8 cellular contexts compared by ENCODE assay signal in the genomic region with DNA sequence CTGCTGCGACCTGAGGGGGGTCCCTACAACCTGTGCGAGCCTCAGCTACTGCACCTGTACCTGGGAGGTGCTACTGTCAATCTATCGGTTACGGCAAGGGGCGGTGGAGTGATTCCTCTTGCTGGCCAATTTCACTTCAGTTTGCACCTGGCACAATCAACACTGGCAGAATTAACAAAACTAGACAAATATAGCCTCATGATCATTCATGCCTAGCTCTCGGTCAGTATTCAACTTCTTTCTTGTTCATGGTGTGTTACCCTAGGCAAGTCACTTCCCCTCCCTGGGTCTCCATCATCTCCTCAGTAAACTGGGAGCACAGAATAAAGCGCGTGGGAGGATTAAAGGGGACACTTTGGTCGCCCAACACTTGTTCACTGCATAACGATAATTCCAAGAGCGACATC. TPM values are rescaled to one million over a fixed set of nuclear protein-coding genes. Genes with fewer than 3 reads are reported as not detected.
DNase-seq lines count a peak whose midpoint lies in the region; ATAC-seq and TF ChIP-seq lines count a peak whose summit lies in the region.

No MANE protein-coding gene starts in this region.

- H3K4me1 ChIP-seq in PC-9 (replicated peaks; ENCODE audit: insufficient read depth) (peaks cover 43% of the 10 kb centered on the region), esophagus squamous epithelium (peaks cover 25 to 53% (median 43%) of the 10 kb centered on the region in 3 donors)

- peaks cover 29% of the 10 kb centered on the region for H3F3A ChIP-seq in PC-9 (ENCODE audit: insufficient read depth, low read depth)

- POLR2A ChIA-PET in PC-9 (lab: Charles Lee; ENCODE audit: unreplicated experiment) = interaction anchor here (0.6 kb wide), 1 partner anchor 257 kb away, joined by 6 read pairs; no protein-coding TSS in a partner anchor

- H3K27ac ChIP-seq in PC-9 (peak overlapping the region; percentile 47), esophagus squamous epithelium (peak overlapping the region; percentile 87 to 97 (median 92))

- H3K27me3 ChIP-seq in PC-9 (ENCODE audit: insufficient read depth, low read depth) (no peaks in the 10 kb centered on the region), esophagus squamous epithelium (no peaks in the 10 kb centered on the region)

- peak overlapping the region; percentile 95 for H3K4me2 ChIP-seq in PC-9

- no peak for TF ChIP-seq POLR2A in esophagus squamous epithelium (IDR thresholded peaks at IDR 0.05)

- intact Hi-C loops in PC-9 (cut with micrococcal nuclease; ENCODE audit: unreplicated experiment) = loop anchor here (5.0 kb wide), 2 partner anchors 153 to 393 kb away; a partner anchor contains a TSS
- intact Hi-C loops in esophagus squamous epithelium (cut with DNase I) = no loop called here

- H3K9me3 ChIP-seq in PC-9 (ENCODE audit: insufficient read depth, low read depth) = no peaks in the 10 kb centered on the region
- H3K9me3 ChIP-seq in esophagus squamous epithelium = no peaks in the 10 kb centered on the region

- peaks cover 69% of the 10 kb centered on the region for H3K79me2 ChIP-seq in PC-9 (ENCODE audit: low read depth)

- H3K9me2 ChIP-seq in PC-9 (ENCODE audit: insufficient read depth) = no peaks in the 10 kb centered on the region

- WGBS in esophagus squamous epithelium, 2 donors = 9 to 12% methylated on average over 5 to 11 of the region's 11 CpGs

- peak overlapping the region; percentile 81 for H2AFZ ChIP-seq in PC-9

- DNase-seq in NCI-H2107 treated with DMSO at 0.1 percent for 48 hours (lab: John Stamatoyannopoulos, UW; ENCODE audit: unreplicated experiment) = peak; percentile 66
- no peak for DNase-seq in NCI-H2107 (lab: John Stamatoyannopoulos, UW)
- no peak for DNase-seq in PC-9
- no peak for DNase-seq in esophagus squamous epithelium (lab: John Stamatoyannopoulos, UW)
- DNase-seq in retinal pigment epithelial cell (ENCODE audit: low read depth) = no peak
- no peak for DNase-seq in GM20000 (ENCODE audit: low spot score)
- no peak for DNase-seq in NCI-H1436 treated with DMSO at 0.1 percent for 48 hours (lab: John Stamatoyannopoulos, UW)

- H3K4me3 ChIP-seq in PC-9 (peak overlapping the region; percentile 65), esophagus squamous epithelium (peak overlapping the region; percentile 67 to 96 (median 75)), retinal pigment epithelial cell (ENCODE audit: low read length) (peak overlapping the region; percentile 90)

- ATAC-seq in esophagus mucosa = no peak

- peaks cover 21% of the 10 kb centered on the region; the same call in 1 of the 2 replicates for H4K20me1 ChIP-seq in PC-9 (ENCODE audit: insufficient read depth)

- peaks cover 9% of the 10 kb centered on the region; the same call in 1 of the 2 replicates for H3K36me3 ChIP-seq in PC-9 (ENCODE audit: low read depth)
- H3K36me3 ChIP-seq in esophagus squamous epithelium = peaks cover 0 to 19% (median 0%) of the 10 kb centered on the region in 3 donors

- no TSS peak for BruUV-seq in PC-9 (replicated peaks; lab: Mats Ljungman, UMichigan)

- TF ChIP-seq CTCF in PC-9 (conservative IDR thresholded peaks at IDR 0.05) (no peak), esophagus squamous epithelium (IDR thresholded peaks at IDR 0.05) (no peak), retinal pigment epithelial cell (conservative IDR thresholded peaks at IDR 0.05; ENCODE audit: low read depth, low read length) (no peak), GM20000 (IDR thresholded peaks at IDR 0.05; ENCODE audit: extremely low read depth, missing control alignments) (no peak)

- CTCF ChIA-PET in PC-9 (lab: Charles Lee) = no interaction called here

RNA-seq across cellular contexts. Expression of a gene that starts 0.6 kb away (rescaled TPM):
- total RNA-seq in PC-9 (2021) (26.5 and 30.8 TPM in 2 replicates), esophagus squamous epithelium (1 to 10 TPM; 3.0 to 5.8 (median 3.2) TPM), esophagus mucosa (6.1 TPM)

RNA-seq across cellular contexts. Expression of a gene that starts 0.9 kb away (rescaled TPM):
- total RNA-seq in PC-9 (2021) (81.2 and 103 TPM in 2 replicates), esophagus squamous epithelium (10 to 100 TPM; 25.5 to 60.5 (median 39.5) TPM), esophagus mucosa (27.4 TPM)

RNA-seq across cellular contexts. Expression of a gene that starts 48.0 kb away (rescaled TPM):
- total RNA-seq in PC-9 (2021) = 23.7 and 25.8 TPM in 2 replicates
- total RNA-seq in esophagus squamous epithelium = 1 to 10 TPM in 3 of 4 donors, under 1 TPM in 1; 0.72 to 8.2 (median 4.0) TPM
- total RNA-seq in esophagus mucosa = 2.0 TPM
